9 cellular contexts compared by ENCODE assay signal in the genomic region with DNA sequence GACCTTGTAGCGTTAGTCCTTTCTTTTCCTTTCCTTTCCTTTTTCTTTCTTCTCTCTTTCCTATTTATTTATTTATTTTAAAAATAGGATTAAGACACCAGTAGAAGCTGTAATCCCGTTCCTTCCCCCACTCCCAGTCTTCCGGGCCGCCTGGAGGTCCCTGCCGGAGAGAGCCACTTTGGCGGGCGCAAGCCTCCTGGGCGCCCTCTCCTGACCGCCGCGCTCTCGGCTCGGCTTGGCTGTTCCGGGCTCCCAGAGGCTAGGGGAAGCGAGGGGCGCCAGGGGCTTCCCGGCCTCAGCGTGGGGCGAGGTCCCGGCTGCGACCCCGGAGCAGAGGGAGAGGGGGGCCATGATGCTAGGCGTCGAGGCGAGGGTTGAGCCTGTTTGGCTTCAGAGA. TPM values are rescaled to one million over a fixed set of nuclear protein-coding genes. Genes with fewer than 3 reads are reported as not detected.
DNase-seq lines count a peak whose midpoint lies in the region; ATAC-seq and TF ChIP-seq lines count a peak whose summit lies in the region.
"Had no signal": no experiment of that assay in that cellular context is flagged by ENCODE, and none has a peak within 500 bp of the region (broad histone marks: within the 10 kb centered on the region; RNA-seq: fewer than 3 reads in every experiment).

No MANE protein-coding gene starts in this region.

- DNase-seq in HFFc6 (no peak), epithelial cell of esophagus (ENCODE audit: low read depth) (peak; percentile 43), left lung (peak in 1 of 2 donors; percentile 70), NCI-H526 (lab: John Stamatoyannopoulos, UW) (no peak), T-helper 9 cell (no peak)

- peak overlapping the region; percentile 84 to 95 for H3K27ac ChIP-seq in left lung
- H3K27ac ChIP-seq in subcutaneous abdominal adipose tissue (ENCODE audit: low read depth, low read length), result peak overlapping the region; percentile 92

- H3K4me3 ChIP-seq in epithelial cell of esophagus (ENCODE audit: low read length) (peak overlapping the region; percentile 68), left lung (peak overlapping the region; percentile 31 to 37), subcutaneous abdominal adipose tissue (ENCODE audit: low read depth in 1 of 5, low read length in 5 of 5) (peak overlapping the region; percentile 52 to 67 (median 64))

- H3K36me3 ChIP-seq in left lung, result no peaks in the 10 kb centered on the region
- peaks cover 0 to 3% (median 0%) of the 10 kb centered on the region in 5 donors for H3K36me3 ChIP-seq in subcutaneous abdominal adipose tissue (ENCODE audit: control insufficient read depth in 5 of 5, insufficient read depth in 5 of 5, low read length in 5 of 5)

- peak; percentile 5; the same call in 1 of the 2 replicates for TF ChIP-seq CTCF in HFFc6 (IDR thresholded peaks at IDR 0.05)
- TF ChIP-seq CTCF in epithelial cell of esophagus (IDR thresholded peaks at IDR 0.05; ENCODE audit: insufficient read depth, low read depth, low read length, missing control alignments), result no peak
- TF ChIP-seq CTCF in left lung (IDR thresholded peaks at IDR 0.05), result no peak

- H3K4me3 Mint-ChIP-seq in HFFc6, result peak overlapping the region; percentile 96
- H3K4me3 Mint-ChIP-seq: stimulated activated naive CD8-positive, alpha-beta T cell treated with anti-CD3 and anti-CD28 coated beads, Interleukin-15, Interleukin-2, amounts not matched to agents 100 ng/mL and 50 ng/mL, for 24 hours had no signal

- peaks cover 19 to 72% of the 10 kb centered on the region in 2 donors for H3K27me3 ChIP-seq in left lung
- peaks cover 0 to 19% (median 0%) of the 10 kb centered on the region in 5 donors for H3K27me3 ChIP-seq in subcutaneous abdominal adipose tissue (ENCODE audit: control insufficient read depth in 5 of 5, insufficient read depth in 4 of 5, low read length in 5 of 5)

- H3K9ac ChIP-seq in subcutaneous abdominal adipose tissue (ENCODE audit: low read length in 5 of 5), result peak overlapping the region; percentile 47 to 82 (median 68)

- intact Hi-C loops in left lung (cut with DNase I), result no loop called here

- H3K4me1 Mint-ChIP-seq in HFFc6 (ENCODE audit: low read depth), result peaks cover 70% of the 10 kb centered on the region

- peaks cover 58% of the 10 kb centered on the region for H3K36me3 Mint-ChIP-seq in HFFc6 (ENCODE audit: low read depth)

- H3K9me3 Mint-ChIP-seq in HFFc6, result no peaks in the 10 kb centered on the region
- H3K9me3 Mint-ChIP-seq: stimulated activated naive CD8-positive, alpha-beta T cell treated with anti-CD3 and anti-CD28 coated beads, Interleukin-15, Interleukin-2, amounts not matched to agents 100 ng/mL and 50 ng/mL, for 24 hours had no signal

- peaks cover 8% of the 10 kb centered on the region for H3K27me3 Mint-ChIP-seq in HFFc6 (ENCODE audit: insufficient read depth)

- peaks cover 4 to 22% of the 10 kb centered on the region in 2 donors for H3K4me1 ChIP-seq in left lung
- H3K4me1 ChIP-seq in subcutaneous abdominal adipose tissue (ENCODE audit: control insufficient read depth in 5 of 5, insufficient read depth in 5 of 5, low read length in 5 of 5), result peaks cover 0 to 72% (median 54%) of the 10 kb centered on the region in 5 donors

- H3K9me3 ChIP-seq in left lung (no peaks in the 10 kb centered on the region), subcutaneous abdominal adipose tissue (ENCODE audit: control insufficient read depth in 5 of 5, low read length in 5 of 5) (no peaks in the 10 kb centered on the region)

- peak overlapping the region; percentile 96 for H3K27ac Mint-ChIP-seq in HFFc6
- H3K27ac Mint-ChIP-seq: stimulated activated naive CD8-positive, alpha-beta T cell treated with anti-CD3 and anti-CD28 coated beads, Interleukin-15, Interleukin-2, amounts not matched to agents 100 ng/mL and 50 ng/mL, for 24 hours had no signal

- ATAC-seq in left lung (peak; percentile 51), GM21381 (IDR thresholded peaks at IDR 0.05; ENCODE audit: unreplicated experiment) (no peak), HG03442 (IDR thresholded peaks at IDR 0.05; ENCODE audit: unreplicated experiment) (no peak)

RNA-seq across cellular contexts. Expression of a gene that starts 10.9 kb away (rescaled TPM):
- 10 to 100 TPM; 69.1 to 85.4 (median 74.1) TPM for total RNA-seq in HFFc6 (2021; fragmentation: NEBNext Ultra II Directional; extraction: Animal tissue kit (Norgen Biotek cat#: 25700))
- total RNA-seq in left lung, result 10 to 100 TPM; 54.3 to 57.6 TPM
